ENCODE assay signal across 13 cellular contexts in genomic region chr10:132711618-132712051, GRCh38.
"Had no signal": no experiment of that assay in that cellular context is flagged by ENCODE, and none has a peak within 500 bp of the region (broad histone marks: within the 10 kb centered on the region; RNA-seq: fewer than 3 reads in every experiment).

No MANE protein-coding gene starts in this region.

- H3K4me1 ChIP-seq: breast epithelium, esophagus squamous epithelium had no signal

- H3K4me3 ChIP-seq: breast epithelium, esophagus squamous epithelium, SJSA1 had no signal

- H3K36me3 ChIP-seq: breast epithelium had no signal

- H3K27ac ChIP-seq: breast epithelium, esophagus squamous epithelium, SJSA1 had no signal

- H3K9me3 ChIP-seq: SJSA1 had no signal

- H3K27me3 ChIP-seq: breast epithelium, esophagus squamous epithelium, SJSA1 had no signal

- DNase-seq: activated B cell treated with CpG ODN at 0.5 μM for 24 hours; activated CD4-positive, alpha-beta T cell treated with anti-CD3 and anti-CD28 coated beads, Interleukin-2, amount 10 ng/mL, durations not matched to agents 24 days and 14 days; activated CD8-positive, alpha-beta memory T cell treated with anti-CD3 and anti-CD28 coated beads for 24 hours; activated naive CD4-positive, alpha-beta T cell treated with Interleukin-2 at 50 U/mL for 16 hours; anterior cingulate cortex; esophagus squamous epithelium; mammary epithelial cell; naive B cell; retina; stimulated activated CD4-positive, alpha-beta T cell treated with anti-CD3 and anti-CD28 coated beads, Interleukin-2, amount 100 ng/mL, for 24 hours; SW 1271 had no signal
